In genomic region chr17:61452301-61453290, GRCh38 we compare ENCODE assay signal across 9 cellular contexts. TPM values are rescaled to one million over a fixed set of nuclear protein-coding genes. Genes with fewer than 3 reads are reported as not detected.
DNase-seq lines count a peak whose midpoint lies in the region; ATAC-seq lines count a peak whose summit lies in the region.
"Had no signal": no experiment of that assay in that cellular context is flagged by ENCODE, and none has a peak within 500 bp of the region (broad histone marks: within the 10 kb centered on the region; RNA-seq: fewer than 3 reads in every experiment).

Gene TBX4 (plus strand): TSS chr17:61452422. CDS start chr17:61456491, 4,069 bp downstream.

- H3K9me3 Mint-ChIP-seq in activated CD4-positive, alpha-beta T cell treated with anti-CD3 and anti-CD28 coated beads for 36 hours (ENCODE audit: low read depth), result no peaks in the 10 kb centered on the region
- peaks cover 4% of the 10 kb centered on the region for H3K9me3 Mint-ChIP-seq in stimulated activated memory B cell treated with anti-CD40 and anti-IgM and Interleukin-4, amounts not matched to agents 10 μg/mL and 1 μg/mL and 100 μg/mL, for 72 hours

- CTCF ChIA-PET in activated CD4-positive, alpha-beta T cell treated with anti-CD3 and anti-CD28 coated beads for 36 hours (lab: Charles Lee), result interaction anchor here (0.7 kb wide), 1 partner anchor 223 kb away, joined by 3 read pairs; no protein-coding TSS in a partner anchor

- ATAC-seq in activated CD4-positive, alpha-beta T cell treated with anti-CD3 and anti-CD28 coated beads for 36 hours, result peak; percentile 23
- ATAC-seq in stimulated activated memory B cell treated with anti-CD40 and anti-IgM and Interleukin-4, amounts not matched to agents 10 μg/mL and 1 μg/mL and 100 μg/mL, for 72 hours, result no peak
- ATAC-seq in sciatic nerve (no peak), GM21723 (IDR thresholded peaks at IDR 0.05; ENCODE audit: unreplicated experiment) (no peak)

- peaks cover 47% of the 10 kb centered on the region for H3K27me3 Mint-ChIP-seq in activated CD4-positive, alpha-beta T cell treated with anti-CD3 and anti-CD28 coated beads for 36 hours
- H3K27me3 Mint-ChIP-seq in stimulated activated memory B cell treated with anti-CD40 and anti-IgM and Interleukin-4, amounts not matched to agents 10 μg/mL and 1 μg/mL and 100 μg/mL, for 72 hours, result peaks cover 81% of the 10 kb centered on the region

- H3K27me3 ChIP-seq in adipocyte (replicated peaks; ENCODE audit: control insufficient read depth, insufficient read depth, low read length) (peaks cover 44% of the 10 kb centered on the region), iPS-20b (ENCODE audit: insufficient read depth, low read length) (peaks cover 100% of the 10 kb centered on the region)

- H3K36me3 Mint-ChIP-seq in activated CD4-positive, alpha-beta T cell treated with anti-CD3 and anti-CD28 coated beads for 36 hours (ENCODE audit: low read depth), result no peaks in the 10 kb centered on the region
- H3K36me3 Mint-ChIP-seq in stimulated activated memory B cell treated with anti-CD40 and anti-IgM and Interleukin-4, amounts not matched to agents 10 μg/mL and 1 μg/mL and 100 μg/mL, for 72 hours, result peaks cover 5% of the 10 kb centered on the region

- intact Hi-C loops in activated CD4-positive, alpha-beta T cell treated with anti-CD3 and anti-CD28 coated beads for 36 hours (cut with DNase I, micrococcal nuclease), result loop anchor here in 1 of 2 experiments (1.0 kb wide), 1 partner anchor 49 kb away; no protein-coding TSS in a partner anchor
- intact Hi-C loops in sciatic nerve (cut with DNase I), result no loop called here

- no peaks in the 10 kb centered on the region for H3K9me3 ChIP-seq in adipocyte (ENCODE audit: control insufficient read depth, low read length)
- no peaks in the 10 kb centered on the region; the same call in 1 of the 2 replicates for H3K9me3 ChIP-seq in iPS-20b (ENCODE audit: insufficient read depth, low read depth, low read length)

- no peaks in the 10 kb centered on the region for H3K36me3 ChIP-seq in adipocyte (ENCODE audit: control insufficient read depth, insufficient read depth, low read length, severe bottlenecking)
- H3K36me3 ChIP-seq in iPS-20b (ENCODE audit: insufficient read depth, low read depth, low read length), result no peaks in the 10 kb centered on the region

- H3K4me3 ChIP-seq in adipocyte (ENCODE audit: low read length) (peak within 1 kb of the TSS; percentile 58), iPS-20b (ENCODE audit: low read length) (peak within 1 kb of the TSS; percentile 49; the same call in 1 of the 2 replicates)

- DNase-seq in activated CD4-positive, alpha-beta T cell treated with anti-CD3 and anti-CD28 coated beads for 36 hours, result peak; percentile 25
- no peak for DNase-seq in activated CD4-positive, alpha-beta T cell treated with anti-CD3 and anti-CD28 coated beads for 48 hours
- DNase-seq in adipocyte (ENCODE audit: low read depth), result peak; percentile 14
- no peak for DNase-seq in sciatic nerve (ENCODE audit: low spot score)
- no peak for DNase-seq in NCI-H2029 treated with DMSO at 0.1 percent for 48 hours (lab: John Stamatoyannopoulos, UW)
- DNase-seq: stimulated activated CD4-positive, alpha-beta T cell treated with anti-CD3 and anti-CD28 coated beads, Interleukin-4, amount 100 ng/mL, for 24 hours had no signal

- no peak within 1 kb of the TSS for H3K27ac ChIP-seq in iPS-20b (ENCODE audit: low read length)

- H3K4me1 Mint-ChIP-seq in activated CD4-positive, alpha-beta T cell treated with anti-CD3 and anti-CD28 coated beads for 36 hours, result peaks cover 24% of the 10 kb centered on the region
- H3K4me1 Mint-ChIP-seq in stimulated activated memory B cell treated with anti-CD40 and anti-IgM and Interleukin-4, amounts not matched to agents 10 μg/mL and 1 μg/mL and 100 μg/mL, for 72 hours, result peaks cover 32% of the 10 kb centered on the region

- POLR2A ChIA-PET in activated CD4-positive, alpha-beta T cell treated with anti-CD3 and anti-CD28 coated beads for 36 hours (lab: Charles Lee), result no interaction called here

- H3K9ac ChIP-seq in adipocyte (ENCODE audit: low read length) (no peak within 1 kb of the TSS), iPS-20b (ENCODE audit: low read depth, low read length) (no peak within 1 kb of the TSS)

- peaks cover 3% of the 10 kb centered on the region for H3K4me1 ChIP-seq in adipocyte (ENCODE audit: control insufficient read depth, insufficient read depth, low read length)
- H3K4me1 ChIP-seq in iPS-20b (ENCODE audit: insufficient read depth, low read length), result no peaks in the 10 kb centered on the region

- H3K4me3 Mint-ChIP-seq in activated CD4-positive, alpha-beta T cell treated with anti-CD3 and anti-CD28 coated beads for 36 hours, result peak within 1 kb of the TSS; percentile 43
- peak within 1 kb of the TSS; percentile 1 for H3K4me3 Mint-ChIP-seq in stimulated activated memory B cell treated with anti-CD40 and anti-IgM and Interleukin-4, amounts not matched to agents 10 μg/mL and 1 μg/mL and 100 μg/mL, for 72 hours

- H3K27ac Mint-ChIP-seq in activated CD4-positive, alpha-beta T cell treated with anti-CD3 and anti-CD28 coated beads for 36 hours, result no peak within 1 kb of the TSS
- no peak within 1 kb of the TSS for H3K27ac Mint-ChIP-seq in stimulated activated memory B cell treated with anti-CD40 and anti-IgM and Interleukin-4, amounts not matched to agents 10 μg/mL and 1 μg/mL and 100 μg/mL, for 72 hours

RNA-seq across cellular contexts. Expression of gene TBX4, which starts in this region (rescaled TPM):
- total RNA-seq in activated CD4-positive, alpha-beta T cell treated with anti-CD3 and anti-CD28 coated beads for 36 hours, result not detected
- total RNA-seq in sciatic nerve, result not detected

Comparison
In these comparisons a context has a peak if more than half of its experiments do, and no peak if none do; other contexts are left out.
1. Peak in DNase-seq and ATAC-seq in activated CD4-positive, alpha-beta T cell treated with anti-CD3 and anti-CD28 coated beads for 36 hours; RNA of the gene not detected or under 1 TPM.